ENCODE assay signal across 8 cellular contexts in genomic region chr11:59810189-59810910, GRCh38. TPM values are rescaled to one million over a fixed set of nuclear protein-coding genes. Genes with fewer than 3 reads are reported as not detected.
DNase-seq lines count a peak whose midpoint lies in the region; FAIRE-seq and TF ChIP-seq lines count a peak whose summit lies in the region.

Gene MRPL16, minus strand, starts transcription at chr11:59810778. Its CDS starts 120 bp downstream, at chr11:59810658.

- H3K79me1 ChIP-seq in H9 (ENCODE audit: insufficient read depth, low read depth, low read length, poor library complexity, severe bottlenecking): no peaks in the 10 kb centered on the region

- TF ChIP-seq CTCF in H9 (conservative IDR thresholded peaks at IDR 0.05) (peak; percentile 47), foreskin fibroblast (IDR thresholded peaks at IDR 0.05; ENCODE audit: low read depth, low read length) (no peak), neural progenitor cell (IDR thresholded peaks at IDR 0.05) (peak; percentile 31)

- no peak within 1 kb of the TSS for H3K4ac ChIP-seq in H9 (ENCODE audit: low read depth, low read length)

- H3K4me1 ChIP-seq in H9 (ENCODE audit: insufficient read depth, low read length): peaks cover 4% of the 10 kb centered on the region; the same call in 1 of the 2 replicates
- peaks cover 12% of the 10 kb centered on the region for H3K4me1 ChIP-seq in neural progenitor cell

- H3K27me3 ChIP-seq in H9 (ENCODE audit: insufficient read depth, low read length) (no peaks in the 10 kb centered on the region), neural progenitor cell (no peaks in the 10 kb centered on the region)

- peak within 1 kb of the TSS; percentile 93 for H3K9ac ChIP-seq in H9 (ENCODE audit: extremely low read depth, insufficient read length, low read length)
- peak within 1 kb of the TSS; percentile 58 for H3K9ac ChIP-seq in neural progenitor cell

- H3K4me2 ChIP-seq in H9 (ENCODE audit: insufficient read depth, insufficient read length, low read length): peak within 1 kb of the TSS; percentile 79
- peak within 1 kb of the TSS; percentile 75 for H3K4me2 ChIP-seq in neural progenitor cell

- H3K56ac ChIP-seq in H9 (ENCODE audit: insufficient read length, low read depth, low read length): no peak within 1 kb of the TSS

- no peak within 1 kb of the TSS for H4K5ac ChIP-seq in H9 (ENCODE audit: insufficient read length, low read depth, low read length)

- H2AK5ac ChIP-seq in H9 (ENCODE audit: insufficient read length, low read length): no peak within 1 kb of the TSS

- H3K23ac ChIP-seq in H9 (ENCODE audit: insufficient read length, low read depth, low read length): no peak within 1 kb of the TSS

- peak within 1 kb of the TSS; percentile 93 to 98 (median 94) for H3K27ac Mint-ChIP-seq in H9
- H3K27ac Mint-ChIP-seq in neural progenitor cell: peak within 1 kb of the TSS; percentile 86

- H2AFZ ChIP-seq in H9 (ENCODE audit: low read length): no peak within 1 kb of the TSS
- H2AFZ ChIP-seq in neural progenitor cell (replicated peaks): peak within 1 kb of the TSS; percentile 80

- peak; percentile 93 for DNase-seq in H9
- DNase-seq in M059J (ENCODE audit: low read depth): peak; percentile 87
- DNase-seq in SHP77 (lab: John Stamatoyannopoulos, UW): peak; percentile 59 to 60
- peak; percentile 96 for DNase-seq in activated effector memory CD4-positive, alpha-beta T cell treated with anti-CD3 and anti-CD28 coated beads, Interleukin-2, amount 50 U/mL, for 16 hours
- DNase-seq in foreskin fibroblast: peak; percentile 82 to 94
- DNase-seq in neural progenitor cell (ENCODE audit: low spot score): peak; percentile 90
- DNase-seq in stromal cell of bone marrow (ENCODE audit: low read depth): peak; percentile 67

- peaks cover 5% of the 10 kb centered on the region for H3F3A ChIP-seq in neural progenitor cell (ENCODE audit: low read depth)

- no peaks in the 10 kb centered on the region for H3K79me2 ChIP-seq in H9 (ENCODE audit: insufficient read depth, low read length)
- H3K79me2 ChIP-seq in neural progenitor cell (ENCODE audit: low read depth): peaks cover 17% of the 10 kb centered on the region

- H3K14ac ChIP-seq in H9 (ENCODE audit: insufficient read depth, low read length): peak within 1 kb of the TSS; percentile 91

- H3K27ac ChIP-seq in H9 (ENCODE audit: insufficient read length, low read depth, low read length) (no peak within 1 kb of the TSS), neural progenitor cell (no peak within 1 kb of the TSS)

- no peak within 1 kb of the TSS for H2BK15ac ChIP-seq in H9 (ENCODE audit: low read depth, low read length)

- H2BK12ac ChIP-seq in H9 (ENCODE audit: insufficient read length, low read depth, low read length): no peak within 1 kb of the TSS

- H3K18ac ChIP-seq in H9 (ENCODE audit: insufficient read length, low read depth, low read length): peak within 1 kb of the TSS; percentile 28

- H4K8ac ChIP-seq in H9 (replicated peaks; ENCODE audit: insufficient read length, low read depth, low read length): no peak within 1 kb of the TSS

- peaks cover 35% of the 10 kb centered on the region in 2 experiments for H3K4me1 Mint-ChIP-seq in H9
- peaks cover 15% of the 10 kb centered on the region for H3K4me1 Mint-ChIP-seq in neural progenitor cell

- no peak within 1 kb of the TSS for H2BK120ac ChIP-seq in H9 (ENCODE audit: low read depth, low read length, poor library complexity, severe bottlenecking)

- peak; percentile 3 for FAIRE-seq in G401.6 (lab: Jason Lieb, UNC)

- no peak within 1 kb of the TSS for H4K91ac ChIP-seq in H9 (ENCODE audit: insufficient read length, low read depth, low read length)

- peaks cover 4% of the 10 kb centered on the region for H3K23me2 ChIP-seq in H9 (ENCODE audit: insufficient read length, low read depth, low read length, poor library complexity, severe bottlenecking)

- H3K9me3 ChIP-seq in H9 (ENCODE audit: control insufficient read depth, low read depth, low read length) (no peaks in the 10 kb centered on the region), neural progenitor cell (ENCODE audit: low read depth) (no peaks in the 10 kb centered on the region)

- no peak within 1 kb of the TSS for H3T11ph ChIP-seq in H9 (ENCODE audit: low read length)

- no peaks in the 10 kb centered on the region for H3K9me3 Mint-ChIP-seq in H9
- no peaks in the 10 kb centered on the region for H3K9me3 Mint-ChIP-seq in neural progenitor cell

- H2BK5ac ChIP-seq in H9 (ENCODE audit: insufficient read length, low read length): no peak within 1 kb of the TSS

- no peaks in the 10 kb centered on the region for H3K36me3 ChIP-seq in neural progenitor cell

- H3K36me3 Mint-ChIP-seq in H9 (ENCODE audit: insufficient read depth in 1 of 3, low read depth in 3 of 3) (peaks cover 14 to 27% (median 24%) of the 10 kb centered on the region in 3 experiments; a peak in 6 of 7 replicates), neural progenitor cell (peaks cover 9% of the 10 kb centered on the region)

- WGBS in H9 (ENCODE audit: extremely low coverage, insufficient read length, low lambda C conversion rate): no CpG with 5 or more reads among the region's 54 CpGs

- H3K4me3 Mint-ChIP-seq in H9 (peak within 1 kb of the TSS; percentile 93 to 94), neural progenitor cell (peak within 1 kb of the TSS; percentile 95)

- H2BK20ac ChIP-seq in H9 (ENCODE audit: low read depth, low read length, poor library complexity, severe bottlenecking): no peak within 1 kb of the TSS

- no peaks in the 10 kb centered on the region; the same call in 1 of the 2 replicates for H3K27me3 Mint-ChIP-seq in H9 (ENCODE audit: low read depth)
- peaks cover 5% of the 10 kb centered on the region for H3K27me3 Mint-ChIP-seq in neural progenitor cell (ENCODE audit: insufficient read depth, low read depth)

- no peaks in the 10 kb centered on the region for H4K20me1 ChIP-seq in H9 (ENCODE audit: control insufficient read depth, insufficient read depth, insufficient read length)
- no peaks in the 10 kb centered on the region for H4K20me1 ChIP-seq in neural progenitor cell (ENCODE audit: low read depth)

- H3K4me3 ChIP-seq in foreskin fibroblast (ENCODE audit: low read depth in 1 of 2, low read length in 2 of 2): peak within 1 kb of the TSS; percentile 89 to 96
- H3K4me3 ChIP-seq in neural progenitor cell: peak within 1 kb of the TSS; percentile 66

RNA-seq across cellular contexts. Expression of gene MRPL16, which starts in this region (rescaled TPM):
- total RNA-seq in H9 (2021) (84.5 and 87.1 TPM in 2 replicates), neural progenitor cell (ENCODE audit: low replicate concordance) (42.3 and 49.8 TPM in 2 replicates)
- total RNA-seq in M059J (2014; rRNA removed; shearing (Covaris generic)): 57.2 and 65.7 TPM in 2 replicates
